In the genomic region with DNA sequence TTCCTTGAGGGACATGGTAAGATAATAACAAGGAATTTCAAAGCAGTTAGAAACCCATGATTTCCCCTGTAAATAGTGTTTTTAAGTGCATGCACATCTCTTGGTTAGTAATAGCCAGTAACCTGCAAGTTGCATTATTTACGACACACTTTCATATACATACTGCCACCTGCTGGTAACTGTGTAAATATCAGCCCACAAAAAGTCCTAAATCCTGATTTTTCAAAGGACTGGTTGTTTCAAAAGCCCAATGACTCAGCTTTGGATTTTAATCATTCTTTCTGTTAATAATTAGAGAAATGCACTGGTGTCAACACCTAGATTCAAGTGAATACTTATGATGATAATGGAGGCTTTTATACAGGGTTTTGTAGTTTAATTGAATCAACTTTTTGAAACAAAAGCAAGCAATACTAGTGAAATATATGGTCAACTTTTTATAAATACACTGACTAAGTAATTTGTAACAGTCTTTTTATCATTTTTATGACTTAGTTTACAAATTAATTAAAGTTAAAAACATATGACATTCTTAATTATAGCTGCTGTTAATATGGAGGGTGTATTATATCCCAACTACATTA, we compare ENCODE assay signal across 7 cellular contexts.
DNase-seq lines count a peak whose midpoint lies in the region; ATAC-seq, FAIRE-seq and TF ChIP-seq lines count a peak whose summit lies in the region.

No MANE protein-coding gene starts in this region.

- H3K27me3 ChIP-seq in colonic mucosa, result no peaks in the 10 kb centered on the region

- no peaks in the 10 kb centered on the region for H3K9me3 ChIP-seq in colonic mucosa
- H3K9me3 ChIP-seq in mucosa of descending colon, result no peaks in the 10 kb centered on the region

- DNase-seq in HT-29 (ENCODE audit: low spot score) (peak; percentile 74), NOMO-1 treated with dmso at 0.1 percent for 144 hours (lab: John Stamatoyannopoulos, UW; ENCODE audit: unreplicated experiment) (peak; percentile 62), colonic mucosa (peak; percentile 20), mucosa of descending colon (peak in 1 of 3 donors; percentile 36), hepatic stellate cell (ENCODE audit: low spot score) (no peak)

- TF ChIP-seq CTCF in colonic mucosa (IDR thresholded peaks at IDR 0.05) (peak; percentile 63), mucosa of descending colon (IDR thresholded peaks at IDR 0.05) (peak; percentile 28)

- ATAC-seq in GM21423 (IDR thresholded peaks at IDR 0.05; ENCODE audit: unreplicated experiment), result peak; percentile 73
- ATAC-seq in mucosa of descending colon, result peak; percentile 62

- H3K9ac ChIP-seq in colonic mucosa (ENCODE audit: low read depth in 2 of 2, low read length in 2 of 2), result no peak overlapping the region

- H3K36me3 ChIP-seq in colonic mucosa, result no peaks in the 10 kb centered on the region
- no peaks in the 10 kb centered on the region for H3K36me3 ChIP-seq in mucosa of descending colon (ENCODE audit: low read depth)

- peak; percentile 93 for FAIRE-seq in G401.6 (lab: Jason Lieb, UNC)

- H3K4me1 ChIP-seq in colonic mucosa, result no peaks in the 10 kb centered on the region
- H3K4me1 ChIP-seq in mucosa of descending colon (ENCODE audit: low read depth), result no peaks in the 10 kb centered on the region

- intact Hi-C loops in colonic mucosa (cut with DNase I), result loop anchor here (5.0 kb wide), 1 partner anchor 512 kb away; no protein-coding TSS in a partner anchor
- intact Hi-C loops in mucosa of descending colon (cut with DNase I, micrococcal nuclease), result loop anchor here (10.0 kb wide), 1 partner anchor 510 kb away; no protein-coding TSS in a partner anchor

- H3K4me3 ChIP-seq in colonic mucosa (no peak overlapping the region), mucosa of descending colon (no peak overlapping the region)

- no peak overlapping the region for H3K27ac ChIP-seq in colonic mucosa
